ENCODE assay signal across 14 cellular contexts in genomic region chr10:88995156-88995876, GRCh38. TPM values are rescaled to one million over a fixed set of nuclear protein-coding genes. Genes with fewer than 3 reads are reported as not detected.
DNase-seq lines count a peak whose midpoint lies in the region; ATAC-seq and TF ChIP-seq lines count a peak whose summit lies in the region.
"Had no signal": no experiment of that assay in that cellular context is flagged by ENCODE, and none has a peak within 500 bp of the region (broad histone marks: within the 10 kb centered on the region; RNA-seq: fewer than 3 reads in every experiment).

No MANE protein-coding gene starts in this region.

- H3K9me3 ChIP-seq in T-helper 17 cell (ENCODE audit: control insufficient read depth, low read length, poor library complexity, severe bottlenecking) (no peaks in the 10 kb centered on the region), esophagus (ENCODE audit: control insufficient read depth in 2 of 2, insufficient read depth in 1 of 2, low read depth in 1 of 2, low read length in 1 of 2) (no peaks in the 10 kb centered on the region), Caco-2 (no peaks in the 10 kb centered on the region)

- no peaks in the 10 kb centered on the region for H3K27me3 ChIP-seq in esophagus (ENCODE audit: control insufficient read depth in 1 of 2, insufficient read depth in 2 of 2, low read length in 2 of 2)
- peaks cover 2% of the 10 kb centered on the region; the same call in 1 of the 2 replicates for H3K27me3 ChIP-seq in Caco-2 (replicated peaks; ENCODE audit: control insufficient read depth, insufficient read depth, low read length)

- no peaks in the 10 kb centered on the region for H3K36me3 ChIP-seq in esophagus (ENCODE audit: control insufficient read depth in 2 of 2, insufficient read depth in 2 of 2, low read length in 1 of 2)
- no peaks in the 10 kb centered on the region for H3K36me3 ChIP-seq in Caco-2 (ENCODE audit: control insufficient read depth, insufficient read depth, low read length)

- no peaks in the 10 kb centered on the region for H3K9me3 Mint-ChIP-seq in stimulated activated naive CD8-positive, alpha-beta T cell treated with anti-CD3 and anti-CD28 coated beads, Interleukin-15, amount 100 ng/mL, for 72 hours
- no peaks in the 10 kb centered on the region for H3K9me3 Mint-ChIP-seq in Caco-2 (ENCODE audit: unreplicated experiment)
- H3K9me3 Mint-ChIP-seq: dendritic cell treated with granulocyte-macrophage colony-stimulating factor and Interleukin-4, amounts not matched to agents 40 ng/mL and 50 ng/mL, for 4 days had no signal

- H3K4me1 Mint-ChIP-seq in T-helper 17 cell (peaks cover 52% of the 10 kb centered on the region), Caco-2 (ENCODE audit: low read depth, unreplicated experiment) (no peaks in the 10 kb centered on the region)
- H3K4me1 Mint-ChIP-seq in stimulated activated naive CD8-positive, alpha-beta T cell treated with anti-CD3 and anti-CD28 coated beads, Interleukin-15, amount 100 ng/mL, for 72 hours = peaks cover 51% of the 10 kb centered on the region

- H3K4me3 ChIP-seq in esophagus (ENCODE audit: low read depth in 1 of 2, low read length in 2 of 2) (no peak overlapping the region), Caco-2 (ENCODE audit: low read depth, low read length) (no peak overlapping the region)

- CTCF ChIA-PET in Caco-2 (lab: Charles Lee) = no interaction called here

- WGBS in esophagus, 2 donors = 38 to 56% methylated on average over 7 of the region's 7 CpGs

- BruUV-seq in Caco-2 (replicated peaks; lab: Mats Ljungman, UMichigan) = no TSS peak

- H3K4me3 Mint-ChIP-seq in T-helper 17 cell (peak overlapping the region; percentile 87), Caco-2 (ENCODE audit: unreplicated experiment) (no peak overlapping the region)
- H3K4me3 Mint-ChIP-seq in stimulated activated naive CD8-positive, alpha-beta T cell treated with anti-CD3 and anti-CD28 coated beads, Interleukin-15, amount 100 ng/mL, for 72 hours = peak overlapping the region; percentile 69 to 85
- H3K4me3 Mint-ChIP-seq: dendritic cell treated with granulocyte-macrophage colony-stimulating factor and Interleukin-4, amounts not matched to agents 40 ng/mL and 50 ng/mL, for 4 days had no signal

- intact Hi-C loops in Caco-2 (cut with micrococcal nuclease; ENCODE audit: unreplicated experiment) = no loop called here

- ATAC-seq in T-helper 17 cell = no peak
- no peak for ATAC-seq in stimulated activated naive CD8-positive, alpha-beta T cell treated with anti-CD3 and anti-CD28 coated beads, Interleukin-15, amount 100 ng/mL, for 72 hours
- ATAC-seq in GM21360 (IDR thresholded peaks at IDR 0.05; ENCODE audit: unreplicated experiment) = no peak
- no peak for ATAC-seq in HG03095 (IDR thresholded peaks at IDR 0.05; ENCODE audit: unreplicated experiment)

- DNase-seq in activated CD4-positive, alpha-beta T cell treated with anti-CD3 and anti-CD28 coated beads for 48 hours = peak; percentile 16
- no peak for DNase-seq in activated CD4-positive, alpha-beta T cell treated with anti-CD3 and anti-CD28 coated beads for 1 hour
- DNase-seq in T-helper 17 cell (no peak), Caco-2 (no peak)
- no peak for DNase-seq in stimulated activated naive CD8-positive, alpha-beta T cell treated with anti-CD3 and anti-CD28 coated beads, Interleukin-15, amount 100 ng/mL, for 72 hours
- DNase-seq: 8988T; activated gamma-delta T cell treated with Interleukin-2 at 50 U/mL for 16 hours; MM.1S; NCI-H226; stimulated activated CD4-positive, alpha-beta T cell treated with anti-CD3 and anti-CD28 coated beads, Interleukin-2, amount 100 ng/mL, for 24 hours had no signal

- H3K27ac ChIP-seq in esophagus (ENCODE audit: low read depth in 2 of 2, low read length in 1 of 2) = peak overlapping the region; percentile 1 to 54

- H3K27ac Mint-ChIP-seq in T-helper 17 cell (peak overlapping the region; percentile 99), Caco-2 (ENCODE audit: unreplicated experiment) (no peak overlapping the region)
- H3K27ac Mint-ChIP-seq in stimulated activated naive CD8-positive, alpha-beta T cell treated with anti-CD3 and anti-CD28 coated beads, Interleukin-15, amount 100 ng/mL, for 72 hours = peak overlapping the region in 1 of 2 donors; percentile 94

- H3K4me1 ChIP-seq in esophagus (ENCODE audit: control insufficient read depth in 2 of 2, insufficient read depth in 2 of 2, low read length in 1 of 2) = no peaks in the 10 kb centered on the region
- H3K4me1 ChIP-seq in Caco-2 = peaks cover 3% of the 10 kb centered on the region; the same call in 1 of the 2 replicates

- H3K36me3 Mint-ChIP-seq in T-helper 17 cell (ENCODE audit: low read depth) (peaks cover 3% of the 10 kb centered on the region), Caco-2 (ENCODE audit: insufficient read depth, unreplicated experiment) (no peaks in the 10 kb centered on the region)

- no peaks in the 10 kb centered on the region for H3K27me3 Mint-ChIP-seq in T-helper 17 cell
- no peaks in the 10 kb centered on the region for H3K27me3 Mint-ChIP-seq in stimulated activated naive CD8-positive, alpha-beta T cell treated with anti-CD3 and anti-CD28 coated beads, Interleukin-15, amount 100 ng/mL, for 72 hours
- H3K27me3 Mint-ChIP-seq in Caco-2 (ENCODE audit: insufficient read depth, unreplicated experiment) = peaks cover 15% of the 10 kb centered on the region
- H3K27me3 Mint-ChIP-seq: dendritic cell treated with granulocyte-macrophage colony-stimulating factor and Interleukin-4, amounts not matched to agents 40 ng/mL and 50 ng/mL, for 4 days had no signal

- no peak for TF ChIP-seq CTCF in Caco-2 (IDR thresholded peaks at IDR 0.05; ENCODE audit: insufficient read depth in 1 of 2, low read depth in 1 of 2, low read length in 1 of 2, severe bottlenecking in 1 of 2, unreplicated experiment in 1 of 2)

- POLR2A ChIA-PET in Caco-2 (lab: Charles Lee) = no interaction called here

RNA-seq across cellular contexts. Expression of gene FAS, which starts 4.7 kb away (rescaled TPM):
- total RNA-seq in T-helper 17 cell = 10 to 100 TPM; 80.0 to 82.8 TPM
- 10 to 100 TPM in 1 of 2 donors, 1 to 10 TPM in 1; 8.8 to 10.2 TPM for polyA plus RNA-seq in esophagus
- total RNA-seq in Caco-2 (2022) = not detected in 2 replicates

RNA-seq across cellular contexts. Expression of gene ACTA2, which starts 42.7 kb away (rescaled TPM):
- total RNA-seq in T-helper 17 cell (1 to 10 TPM; 3.8 to 4.6 TPM), Caco-2 (2022) (0.23 TPM in 1 of 2 replicates, not detected in the other)
- polyA plus RNA-seq in esophagus = 100 to 1,000 TPM; 164 to 713 TPM

Comparison
In these comparisons a context has a peak if more than half of its experiments do, and no peak if none do; other contexts are left out.
1. RNA of gene FAS, which starts 4.7 kb away (total RNA-seq): 80.0 to 82.8 TPM in T-helper 17 cell; not detected in Caco-2; every median in the first group is over 10 times any median in the second.